8 cellular contexts compared by ENCODE assay signal in the genomic region with DNA sequence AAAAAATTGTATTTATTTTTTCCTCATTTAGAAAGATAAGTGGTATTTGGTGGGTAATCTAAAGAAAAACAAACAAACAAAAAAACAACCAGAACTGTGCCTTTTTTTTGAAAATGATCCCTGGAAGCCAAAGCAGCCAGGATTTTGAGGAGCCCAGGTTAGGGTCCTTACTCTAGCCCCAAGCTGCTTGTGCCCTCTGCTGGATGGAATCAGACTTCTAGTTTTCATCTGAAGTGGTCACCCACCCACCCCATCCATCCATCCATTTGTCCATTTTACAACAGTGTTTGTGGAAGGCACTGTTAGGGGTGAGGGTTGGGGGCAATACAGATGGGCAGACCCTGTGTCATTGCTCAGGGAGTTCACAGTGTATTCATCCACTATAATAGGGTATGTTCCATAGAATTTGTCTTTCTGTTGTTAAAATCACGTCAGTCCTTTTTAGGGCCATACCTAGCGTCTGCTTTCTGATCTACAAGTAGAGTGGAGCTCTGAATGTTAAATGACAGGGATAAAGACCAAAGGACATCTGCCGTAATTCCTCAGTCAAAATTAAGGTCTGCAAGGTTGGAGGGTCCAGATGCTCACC. TPM values are rescaled to one million over a fixed set of nuclear protein-coding genes. Genes with fewer than 3 reads are reported as not detected.
DNase-seq lines count a peak whose midpoint lies in the region; ATAC-seq and TF ChIP-seq lines count a peak whose summit lies in the region.

No MANE protein-coding gene starts in this region.

- peaks cover 21% of the 10 kb centered on the region for H3K4me1 ChIP-seq in mammary epithelial cell (ENCODE audit: insufficient read depth, low read length)

- H3K79me2 ChIP-seq in mammary epithelial cell (ENCODE audit: insufficient read depth, low read length) = peaks cover 89% of the 10 kb centered on the region

- peak overlapping the region in 2 of 3 experiments; percentile 84 to 91 for H3K27ac Mint-ChIP-seq in nephron

- H3K4me2 ChIP-seq in mammary epithelial cell (ENCODE audit: insufficient read depth, low read depth, low read length) = no peak overlapping the region

- H3K9me3 Mint-ChIP-seq in nephron = no peaks in the 10 kb centered on the region

- H3K27ac ChIP-seq in mammary epithelial cell (ENCODE audit: insufficient read depth, low read depth, low read length) = no peak overlapping the region

- DNase-seq in BJ (ENCODE audit: low read depth) = no peak
- no peak for DNase-seq in GM06990 (ENCODE audit: extremely low read depth, insufficient read length)
- peak; percentile 19 for DNase-seq in NCI-H226
- peak; percentile 13 for DNase-seq in mammary epithelial cell

- CTCF ChIA-PET in BJ (lab: Yijun Ruan, JAX) = interaction anchor here (0.6 to 4.9 kb wide), 14 partner anchors 9 to 1211 kb away, joined by 3 to 41 read pairs (median 6); partner anchors contain the start of gene YIPF1
- CTCF ChIA-PET in mammary epithelial cell (lab: Charles Lee; ENCODE audit: low non-redundant PET) = interaction anchor here (0.5 kb wide), 1 partner anchor 95 kb away, joined by 5 read pairs; no protein-coding TSS in a partner anchor

- peaks cover 3% of the 10 kb centered on the region for H3K27me3 Mint-ChIP-seq in nephron (ENCODE audit: low read depth)

- no peaks in the 10 kb centered on the region for H4K20me1 ChIP-seq in mammary epithelial cell (ENCODE audit: insufficient read depth, low read length)

- H3K9me3 ChIP-seq in mammary epithelial cell (replicated peaks; ENCODE audit: insufficient read depth, low read length) = no peaks in the 10 kb centered on the region

- POLR2A ChIA-PET in BJ (lab: Charles Lee) = no interaction called here

- in situ Hi-C loops in mammary epithelial cell (cut with MboI; ENCODE audit: low sequenced_read_pairs in 2 of 2) = no loop called here

- peak overlapping the region; percentile 44 to 95 (median 95) for H3K4me3 Mint-ChIP-seq in nephron

- WGBS in mammary epithelial cell (ENCODE audit: low coverage, missing lambda C conversion rate) = 94% methylated on average over 3 of the region's 3 CpGs

- no peaks in the 10 kb centered on the region for H3K27me3 ChIP-seq in BJ (ENCODE audit: control insufficient read depth, insufficient read depth, low read length)
- H3K27me3 ChIP-seq in GM06990 (replicated peaks; ENCODE audit: control insufficient read depth, insufficient read depth, low read length) = no peaks in the 10 kb centered on the region
- no peaks in the 10 kb centered on the region for H3K27me3 ChIP-seq in mammary epithelial cell (ENCODE audit: insufficient read depth, low read length)

- dilution Hi-C loops in mammary epithelial cell (cut with HindIII; ENCODE audit: low sequenced_read_pairs) = no loop called here

- H2AFZ ChIP-seq in mammary epithelial cell (ENCODE audit: low read depth, low read length) = no peak overlapping the region

- H3K36me3 ChIP-seq in BJ (ENCODE audit: control insufficient read depth, insufficient read depth, low read length) (peaks cover 8% of the 10 kb centered on the region), GM06990 (ENCODE audit: control insufficient read depth, insufficient read depth, low read length) (peaks cover 6% of the 10 kb centered on the region), mammary epithelial cell (ENCODE audit: insufficient read depth, low read length) (peaks cover 17% of the 10 kb centered on the region)

- peaks cover 26% of the 10 kb centered on the region for H3K36me3 Mint-ChIP-seq in nephron (ENCODE audit: low read depth)

- peaks cover 54% of the 10 kb centered on the region for H3K4me1 Mint-ChIP-seq in nephron

- no peak overlapping the region for H3K9ac ChIP-seq in mammary epithelial cell (ENCODE audit: insufficient read depth, low read length)

- peak; percentile 69 for TF ChIP-seq CTCF in BJ (IDR thresholded peaks at IDR 0.05; ENCODE audit: insufficient read depth, low read depth, low read length)
- TF ChIP-seq CTCF in GM06990 (IDR thresholded peaks at IDR 0.05; ENCODE audit: insufficient read depth, low read length, poor library complexity, severe bottlenecking) = peak; percentile 62
- TF ChIP-seq CTCF in mammary epithelial cell (conservative IDR thresholded peaks at IDR 0.05 in 1 of 2, IDR thresholded peaks at IDR 0.05 in 1 of 2; ENCODE audit: extremely low read depth in 1 of 2, insufficient read depth in 1 of 2, low read depth in 1 of 2, low read length in 2 of 2) = peak; percentile 20 to 52
- TF ChIP-seq CTCF in nephron (IDR thresholded peaks at IDR 0.05; ENCODE audit: unreplicated experiment in 3 of 3) = peak; percentile 58 to 66 (median 59)

- intact Hi-C loops in mammary epithelial cell (cut with micrococcal nuclease) = loop anchor here (1.0 kb wide), 2 partner anchors 71 to 88 kb away; no protein-coding TSS in a partner anchor

- ATAC-seq in GM21786 (IDR thresholded peaks at IDR 0.05; ENCODE audit: unreplicated experiment) = no peak
- no peak for ATAC-seq in HG02623 (IDR thresholded peaks at IDR 0.05; ENCODE audit: unreplicated experiment)
- no peak for ATAC-seq in HG03442 (IDR thresholded peaks at IDR 0.05; ENCODE audit: unreplicated experiment)

- H3K4me3 ChIP-seq in BJ (ENCODE audit: low read depth, low read length) (no peak overlapping the region), GM06990 (replicated peaks; ENCODE audit: low read depth, low read length) (no peak overlapping the region), mammary epithelial cell (replicated peaks in 1 of 3; ENCODE audit: insufficient read depth in 1 of 3, low read depth in 2 of 3, low read length in 3 of 3) (no peak overlapping the region)

- TSS peak; percentile 6 for BruUV-seq in mammary epithelial cell (replicated peaks; lab: Mats Ljungman, UMichigan)

RNA-seq across cellular contexts. Expression of gene LRRC42, which starts 3.0 kb away (rescaled TPM):
- polyA plus RNA-seq in BJ (2011; rRNA removed) (52.9 and 54.6 TPM in 2 replicates), mammary epithelial cell (53.4 TPM)
- polyA minus RNA-seq in BJ (2011; rRNA and poly(A)+ RNA removed) = 16.2 and 27.7 TPM in 2 replicates
- total RNA-seq in mammary epithelial cell = 10 to 100 TPM; 43.7 to 61.0 TPM
- polyA minus RNA-seq in mammary epithelial cell = 39.4 TPM

RNA-seq across cellular contexts. Expression of gene IFT25, which starts 3.6 kb away (rescaled TPM):
- 12.8 and 38.3 TPM in 2 replicates for polyA plus RNA-seq in BJ (2011; rRNA removed)
- polyA minus RNA-seq in BJ (2011; rRNA and poly(A)+ RNA removed) = 2.2 and 3.0 TPM in 2 replicates
- total RNA-seq in mammary epithelial cell = 10 to 100 TPM; 14.3 to 33.7 TPM
- polyA plus RNA-seq in mammary epithelial cell = 20.7 TPM
- 14.2 TPM for polyA minus RNA-seq in mammary epithelial cell

RNA-seq across cellular contexts. Expression of gene DIO1, which starts 55.1 kb away (rescaled TPM):
- polyA plus RNA-seq in BJ (2011; rRNA removed) (not detected in 2 replicates), mammary epithelial cell (not detected)
- not detected in 2 replicates for polyA minus RNA-seq in BJ (2011; rRNA and poly(A)+ RNA removed)
- not detected for total RNA-seq in mammary epithelial cell
- polyA minus RNA-seq in mammary epithelial cell = not detected

RNA-seq across cellular contexts. Expression of gene YIPF1, which starts 59.5 kb away (rescaled TPM):
- polyA plus RNA-seq in BJ (2011; rRNA removed) = 40.2 and 55.5 TPM in 2 replicates
- 16.6 and 22.7 TPM in 2 replicates for polyA minus RNA-seq in BJ (2011; rRNA and poly(A)+ RNA removed)
- 10 to 100 TPM; 21.6 to 24.8 TPM for total RNA-seq in mammary epithelial cell
- polyA plus RNA-seq in mammary epithelial cell = 24.8 TPM
- polyA minus RNA-seq in mammary epithelial cell = 56.8 TPM

Comparison
In these comparisons a context has a peak if more than half of its experiments do, and no peak if none do; other contexts are left out.
1. DNase-seq: peak in NCI-H226 (single experiment) and mammary epithelial cell (single experiment); none in BJ (single experiment) and GM06990 (single experiment).
2. Peak in every context shown above with its lines, with median percentiles within 50 percentile points of each other: CTCF ChIP-seq.